Comparison of ENCODE assay signal across 11 cellular contexts in genomic region chr9:126844085-126844484, GRCh38. TPM values are rescaled to one million over a fixed set of nuclear protein-coding genes. Genes with fewer than 3 reads are reported as not detected.
DNase-seq lines count a peak whose midpoint lies in the region; ATAC-seq and TF ChIP-seq lines count a peak whose summit lies in the region.
"Had no signal": no experiment of that assay in that cellular context is flagged by ENCODE, and none has a peak within 500 bp of the region (broad histone marks: within the 10 kb centered on the region; RNA-seq: fewer than 3 reads in every experiment).

No MANE protein-coding gene starts in this region.

- no peak overlapping the region for H2AFZ ChIP-seq in fibroblast of lung (ENCODE audit: low read length)

- H3K4me1 ChIP-seq in RWPE2 (ENCODE audit: insufficient read depth, poor library complexity, severe bottlenecking), result peaks cover 6% of the 10 kb centered on the region
- H3K4me1 ChIP-seq in fibroblast of lung (ENCODE audit: control insufficient read depth, extremely low read depth, insufficient read depth, low read length), result no peaks in the 10 kb centered on the region

- H3K27me3 ChIP-seq in RWPE2 (ENCODE audit: insufficient read depth, poor library complexity, severe bottlenecking), result no peaks in the 10 kb centered on the region
- H3K27me3 ChIP-seq in fibroblast of lung (ENCODE audit: control insufficient read depth, insufficient read depth, low read length), result peaks cover 3% of the 10 kb centered on the region
- H3K27me3 ChIP-seq: sigmoid colon had no signal

- H3K9me3 ChIP-seq in RWPE2 (ENCODE audit: severe bottlenecking) (no peaks in the 10 kb centered on the region), fibroblast of lung (ENCODE audit: control insufficient read depth, insufficient read depth, low read depth, low read length) (no peaks in the 10 kb centered on the region)
- H3K9me3 ChIP-seq: sigmoid colon had no signal

- no peak overlapping the region for H3K4me2 ChIP-seq in fibroblast of lung (ENCODE audit: extremely low read depth, insufficient read depth, low read length)

- H3K4me3 ChIP-seq in RWPE2 (ENCODE audit: severe bottlenecking), result no peak overlapping the region
- H3K4me3 ChIP-seq in fibroblast of lung (replicated peaks in 1 of 4; ENCODE audit: control extremely low read depth in 1 of 4, insufficient read depth in 1 of 4, low read depth in 3 of 4, low read length in 4 of 4), result no peak overlapping the region
- H3K4me3 ChIP-seq in skeletal muscle cell (ENCODE audit: low read depth, low read length), result no peak overlapping the region
- H3K4me3 ChIP-seq: sigmoid colon had no signal

- no peaks in the 10 kb centered on the region for H3K36me3 ChIP-seq in RWPE2 (ENCODE audit: low read depth)
- H3K36me3 ChIP-seq in fibroblast of lung (ENCODE audit: control insufficient read depth, insufficient read depth, low read length), result no peaks in the 10 kb centered on the region

- no peaks in the 10 kb centered on the region for H4K20me1 ChIP-seq in fibroblast of lung (ENCODE audit: control insufficient read depth, extremely low read depth, insufficient read depth, low read length)

- TF ChIP-seq CTCF in RWPE2 (IDR thresholded peaks at IDR 0.05; ENCODE audit: poor library complexity, severe bottlenecking), result no peak
- TF ChIP-seq CTCF in fibroblast of lung (conservative IDR thresholded peaks at IDR 0.05 in 1 of 2, IDR thresholded peaks at IDR 0.05 in 1 of 2; ENCODE audit: low read depth in 1 of 2, low read length in 2 of 2), result no peak

- H3K27ac ChIP-seq in RWPE2 (ENCODE audit: poor library complexity, severe bottlenecking), result peak overlapping the region; percentile 12
- H3K27ac ChIP-seq in fibroblast of lung (ENCODE audit: insufficient read depth, low read length), result no peak overlapping the region
- H3K27ac ChIP-seq: sigmoid colon had no signal

- ATAC-seq in RWPE2 (ENCODE audit: low read depth) (peak; percentile 93), GM18858 (IDR thresholded peaks at IDR 0.05; ENCODE audit: unreplicated experiment) (no peak), GM19467 (IDR thresholded peaks at IDR 0.05; ENCODE audit: unreplicated experiment) (no peak)
- ATAC-seq: effector memory CD8-positive, alpha-beta T cell had no signal

- no peak overlapping the region for H3K9ac ChIP-seq in fibroblast of lung (ENCODE audit: insufficient read depth, low read length)

- no peaks in the 10 kb centered on the region for H3K79me2 ChIP-seq in fibroblast of lung (ENCODE audit: control insufficient read depth, insufficient read depth, low read length)

- DNase-seq in HCEC 1CT (peak; percentile 73), RWPE2 (ENCODE audit: low spot score) (no peak), fibroblast of lung (ENCODE audit: low read depth in 2 of 2) (peak; percentile 65 to 82), skeletal muscle cell (ENCODE audit: low read depth) (peak; percentile 58), SHP77 (lab: John Stamatoyannopoulos, UW) (no peak)
- DNase-seq in activated CD4-positive, CD25-positive, alpha-beta regulatory T cell (lab: John Stamatoyannopoulos, UW), result no peak
- DNase-seq: effector memory CD8-positive, alpha-beta T cell; GDM1; sigmoid colon had no signal

RNA-seq across cellular contexts. Expression of gene ZBTB34, which starts 16.4 kb away (rescaled TPM):
- total RNA-seq in fibroblast of lung, result 6.8 and 7.2 TPM in 2 replicates
- 4.4 and 7.0 TPM in 2 replicates for polyA plus RNA-seq in fibroblast of lung
- polyA plus RNA-seq in fibroblast of lung (2012), result 2.1 and 3.1 TPM in 2 replicates
- 3.5 and 5.9 TPM in 2 replicates for polyA minus RNA-seq in fibroblast of lung (ENCODE audit: low replicate concordance)

RNA-seq across cellular contexts. Expression of gene ZBTB43, which starts 39.2 kb away (rescaled TPM):
- 11.0 and 12.6 TPM in 2 replicates for total RNA-seq in fibroblast of lung
- polyA plus RNA-seq in fibroblast of lung, result 6.8 and 7.1 TPM in 2 replicates
- 4.8 and 5.2 TPM in 2 replicates for polyA plus RNA-seq in fibroblast of lung (2012)
- 5.5 and 14.0 TPM in 2 replicates for polyA minus RNA-seq in fibroblast of lung (ENCODE audit: low replicate concordance)

Comparison
In these comparisons a context has a peak if more than half of its experiments do, and no peak if none do; other contexts are left out.
1. DNase-seq: peak in HCEC 1CT (single experiment), fibroblast of lung (2 of 2) and skeletal muscle cell (single experiment); none in RWPE2 (single experiment), SHP77 (0 of 2) and activated CD4-positive, CD25-positive, alpha-beta regulatory T cell (0 of 4).